9 cellular contexts compared by ENCODE assay signal in the genomic region with DNA sequence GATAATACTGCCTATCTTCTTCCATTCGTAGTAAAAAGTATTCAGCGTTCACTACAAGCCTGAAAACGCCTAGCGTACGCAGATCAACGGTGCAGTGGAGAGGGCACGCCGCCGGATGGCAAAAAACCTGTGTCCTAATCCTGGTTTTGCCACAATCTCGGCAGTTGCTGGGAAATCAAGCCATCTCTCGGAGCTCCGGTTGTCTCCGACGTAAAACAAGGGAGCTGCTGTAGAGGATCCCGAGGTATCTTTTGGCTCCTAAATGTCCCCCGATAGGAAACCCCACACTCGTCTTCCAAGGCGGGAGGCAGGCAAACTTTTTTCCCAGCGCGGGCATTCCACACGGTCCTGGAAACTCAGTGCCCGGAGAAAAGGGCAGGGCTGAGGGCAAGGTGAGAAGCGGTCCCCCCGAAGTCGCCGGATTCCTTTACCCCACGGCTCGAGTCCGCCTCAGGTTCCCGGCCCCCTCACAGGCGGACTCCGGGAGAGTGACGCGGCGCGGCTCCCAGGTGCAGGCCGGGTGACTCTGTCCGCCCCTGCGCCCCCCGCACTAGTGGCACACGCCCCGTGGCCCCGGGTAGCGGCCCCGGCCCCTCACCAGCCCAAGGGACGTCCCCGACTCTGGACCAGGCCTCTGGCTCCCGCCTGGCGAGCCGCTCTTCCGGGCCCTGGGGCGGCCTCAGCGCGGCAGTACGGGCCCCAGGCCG. TPM values are rescaled to one million over a fixed set of nuclear protein-coding genes. Genes with fewer than 3 reads are reported as not detected.
DNase-seq lines count a peak whose midpoint lies in the region; ATAC-seq, FAIRE-seq and TF ChIP-seq lines count a peak whose summit lies in the region.
"Had no signal": no experiment of that assay in that cellular context is flagged by ENCODE, and none has a peak within 500 bp of the region (broad histone marks: within the 10 kb centered on the region; RNA-seq: fewer than 3 reads in every experiment).

No MANE protein-coding gene starts in this region.

- no peak for FAIRE-seq in GM12891 (lab: Jason Lieb, UNC)
- FAIRE-seq: colon had no signal

- H3K27ac ChIP-seq in SK-N-MC, result no peak overlapping the region
- H3K27ac ChIP-seq in iPS DF 6.9 (ENCODE audit: low read length), result no peak overlapping the region

- ATAC-seq in HG03060 (IDR thresholded peaks at IDR 0.05; ENCODE audit: low read depth, unreplicated experiment), result peak; percentile 6

- DNase-seq in GM12865 (ENCODE audit: low read depth) (peak; percentile 47), SK-N-MC (ENCODE audit: low read depth, low spot score) (no peak), astrocyte of the hippocampus (ENCODE audit: low read depth, low spot score) (peak; percentile 71), iPS DF 6.9 (ENCODE audit: low read depth, low spot score) (no peak), retinal pigment epithelial cell (ENCODE audit: low read depth) (no peak), COLO829 (ENCODE audit: low spot score) (no peak), GM12891 (ENCODE audit: insufficient read length, low spot score) (no peak)

- TF ChIP-seq CTCF in GM12865 (IDR thresholded peaks at IDR 0.05; ENCODE audit: insufficient read depth, low read depth, low read length, missing control alignments) (no peak), retinal pigment epithelial cell (conservative IDR thresholded peaks at IDR 0.05; ENCODE audit: low read depth, low read length) (peak; percentile 27)

- H3K4me3 ChIP-seq in GM12865 (ENCODE audit: low read depth, low read length), result peak overlapping the region; percentile 99
- peak overlapping the region; percentile 88 for H3K4me3 ChIP-seq in SK-N-MC
- H3K4me3 ChIP-seq in iPS DF 6.9 (ENCODE audit: low read length), result peak overlapping the region; percentile 78
- H3K4me3 ChIP-seq in retinal pigment epithelial cell (ENCODE audit: low read length), result peak overlapping the region; percentile 85

- no peak for TF ChIP-seq POLR2A in GM12891 (IDR thresholded peaks at IDR 0.05; ENCODE audit: low read depth, low read length)

- H3K9me3 ChIP-seq in SK-N-MC (ENCODE audit: low read depth, low read length) (no peaks in the 10 kb centered on the region), iPS DF 6.9 (ENCODE audit: control insufficient read depth, insufficient read depth, low read length) (no peaks in the 10 kb centered on the region)

- whole genome bisulfite sequencing in iPS DF 6.9 (ENCODE audit: insufficient coverage, insufficient read length), result no CpG with 5 or more reads among the region's 56 CpGs

- no peaks in the 10 kb centered on the region for H3K27me3 ChIP-seq in iPS DF 6.9 (ENCODE audit: control insufficient read depth, insufficient read depth, low read length)

- peaks cover 2% of the 10 kb centered on the region; the same call in 1 of the 2 replicates for H3K4me1 ChIP-seq in iPS DF 6.9 (ENCODE audit: control insufficient read depth, insufficient read depth, low read length)

- no peaks in the 10 kb centered on the region for H3K36me3 ChIP-seq in SK-N-MC (ENCODE audit: insufficient read depth, low read length)
- H3K36me3 ChIP-seq in iPS DF 6.9 (ENCODE audit: control insufficient read depth, insufficient read depth, low read length), result no peaks in the 10 kb centered on the region

- H3K9ac ChIP-seq in SK-N-MC (ENCODE audit: insufficient read length), result peak overlapping the region; percentile 78

TF ChIP-seq in GM12891, 5 proteins besides CTCF, POLR2A, EP300 and RAD21:
- no peak for TF ChIP-seq TAF1 (IDR thresholded peaks at IDR 0.05; ENCODE audit: low read depth, low read length)
- TF ChIP-seq POU2F2 (IDR thresholded peaks at IDR 0.05; ENCODE audit: low read depth, low read length), result no peak
- no peak for TF ChIP-seq PAX5 (IDR thresholded peaks at IDR 0.05; ENCODE audit: insufficient read depth, low read length, severe bottlenecking)
- no peak for TF ChIP-seq SPI1 (IDR thresholded peaks at IDR 0.05; ENCODE audit: low read depth, low read length)

RNA-seq across cellular contexts. Expression of a gene that starts 0.6 kb away (rescaled TPM):
- polyA plus RNA-seq in GM12891 (2012; ENCODE audit: low read depth, missing spikeins), result 9.1 TPM

RNA-seq across cellular contexts. Expression of a gene that starts 19.7 kb away (rescaled TPM):
- 17.3 TPM for polyA plus RNA-seq in GM12891 (2012; ENCODE audit: low read depth, missing spikeins)

Comparison
In these comparisons a context has a peak if more than half of its experiments do, and no peak if none do; other contexts are left out.
1. DNase-seq: peak in GM12865 (single experiment) and astrocyte of the hippocampus (single experiment); none in SK-N-MC (single experiment), iPS DF 6.9 (single experiment), retinal pigment epithelial cell (single experiment), COLO829 (single experiment) and GM12891 (single experiment).
2. Peak in every context shown above with its lines, with median percentiles within 50 percentile points of each other: H3K4me3 ChIP-seq.